In the genomic region with DNA sequence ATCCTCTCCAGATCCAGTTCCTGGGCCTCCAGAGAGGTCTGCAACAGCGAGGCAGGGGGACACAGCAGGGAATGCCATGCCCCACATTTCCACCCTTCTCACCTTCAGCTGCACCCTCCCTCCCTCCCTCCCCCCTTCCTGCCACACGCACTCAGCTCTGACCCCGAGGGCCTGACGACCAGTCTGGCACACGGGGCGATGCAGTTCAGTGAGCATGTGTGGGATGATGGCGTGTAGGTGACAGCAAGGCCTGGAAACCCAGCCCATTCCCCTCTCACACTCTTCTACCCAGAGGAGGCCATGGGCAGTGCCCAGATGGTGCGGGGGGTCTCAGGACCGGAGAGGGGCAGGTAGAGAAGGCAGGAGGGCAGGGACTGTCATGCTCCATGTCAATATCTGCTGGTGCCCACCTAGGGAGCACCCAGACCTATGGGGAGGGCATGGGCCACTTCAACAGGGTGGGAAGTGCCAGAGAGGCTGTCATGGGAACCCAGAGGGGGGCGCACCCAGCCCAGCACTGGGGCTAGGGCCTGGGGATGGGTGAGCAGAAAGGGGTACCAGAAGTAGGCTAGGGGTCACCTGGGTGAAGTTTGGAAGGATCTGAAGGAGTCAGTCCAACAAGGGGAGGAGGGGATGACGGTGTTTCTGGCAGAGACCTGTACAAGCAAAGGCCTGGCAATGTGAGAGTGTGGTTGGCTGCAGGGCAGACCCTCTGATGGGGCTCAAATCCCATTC, we compare ENCODE assay signal across 1 cellular context.
TF ChIP-seq lines count a peak whose summit lies in the region.

No MANE protein-coding gene starts in this region.

TF ChIP-seq in GM12878, 131 proteins besides CTCF, POLR2A, EP300 and RAD21:
- TF ChIP-seq EED (IDR thresholded peaks at IDR 0.05; ENCODE audit: low read depth) (no peak), JUND (IDR thresholded peaks at IDR 0.05; ENCODE audit: low read depth, low read length) (no peak), TBL1XR1 (IDR thresholded peaks at IDR 0.05; ENCODE audit: low read depth, low read length) (no peak), ZBTB33 (IDR thresholded peaks at IDR 0.05) (no peak), ASH2L (IDR thresholded peaks at IDR 0.05; ENCODE audit: borderline replicate concordance, low read depth) (no peak), SREBF1 (IDR thresholded peaks at IDR 0.05; ENCODE audit: low read length) (no peak), NRF1 (conservative IDR thresholded peaks at IDR 0.05; ENCODE audit: low read depth, low read length) (no peak), ATF2 (IDR thresholded peaks at IDR 0.05; ENCODE audit: low read length) (no peak), BMI1 (IDR thresholded peaks at IDR 0.05; ENCODE audit: borderline replicate concordance) (no peak), SPI1 (IDR thresholded peaks at IDR 0.05; ENCODE audit: borderline replicate concordance, insufficient read depth, low read depth, low read length) (no peak), GABPA (IDR thresholded peaks at IDR 0.05; ENCODE audit: low read depth) (no peak), PAX8 (IDR thresholded peaks at IDR 0.05) (no peak), ZNF274 (IDR thresholded peaks at IDR 0.05; ENCODE audit: insufficient read depth, insufficient read length) (no peak), STAT3 (IDR thresholded peaks at IDR 0.05; ENCODE audit: low read depth, low read length) (no peak), POU2F2 (IDR thresholded peaks at IDR 0.05; ENCODE audit: borderline replicate concordance, low read depth, low read length) (no peak), SIN3A (IDR thresholded peaks at IDR 0.05; ENCODE audit: low read depth, low read length) (no peak), DPF2 (IDR thresholded peaks at IDR 0.05) (no peak)
TF ChIP-seq in GM12878: peak in this region for 0.
